In the genomic region with DNA sequence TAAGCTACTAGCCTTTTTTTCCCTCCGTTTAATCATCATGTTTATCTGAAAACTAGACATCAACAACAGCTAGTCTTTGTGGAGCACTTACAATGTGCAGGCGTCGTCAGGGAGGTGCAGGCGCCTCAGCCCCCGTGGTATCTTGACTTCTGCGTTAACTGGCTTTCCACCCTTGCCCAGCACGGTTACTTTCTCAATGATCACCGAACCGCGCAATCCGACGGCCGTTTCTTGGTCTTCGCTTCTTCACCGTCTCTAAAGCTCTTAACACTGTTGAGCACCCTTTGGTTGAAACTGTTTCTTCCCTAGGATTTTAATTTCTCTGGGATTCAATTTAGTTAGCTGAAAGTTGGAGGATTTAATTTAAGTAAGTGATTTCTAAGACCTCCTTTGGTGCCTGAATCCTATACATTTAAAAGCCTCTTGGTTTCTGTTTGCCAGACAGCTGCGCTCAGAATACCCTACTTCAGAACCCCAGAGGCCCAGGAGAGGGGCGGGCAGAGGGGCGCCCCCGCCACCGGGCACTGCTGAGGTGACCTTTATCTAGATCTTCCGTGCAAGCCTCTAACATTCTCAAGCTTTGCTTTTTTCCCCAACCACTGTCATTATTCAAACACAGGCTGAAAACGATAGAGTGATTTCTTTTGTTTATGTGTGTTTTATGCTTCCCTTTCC, we compare ENCODE assay signal across 1 cellular context.
TF ChIP-seq lines count a peak whose summit lies in the region.

No MANE protein-coding gene starts in this region.

TF ChIP-seq in K562, 482 proteins besides CTCF, POLR2A, EP300 and RAD21:
- TF ChIP-seq BRD4 (IDR thresholded peaks at IDR 0.05) = no peak
- no peak for TF ChIP-seq MEF2A (IDR thresholded peaks at IDR 0.05; ENCODE audit: control insufficient read depth, low read depth, low read length)
- no peak for TF ChIP-seq NFYB (IDR thresholded peaks at IDR 0.05; ENCODE audit: extremely low read depth, insufficient read length)
- no peak for TF ChIP-seq ZHX1 (conservative IDR thresholded peaks at IDR 0.05; ENCODE audit: low read length)
- no peak for TF ChIP-seq CREM (IDR thresholded peaks at IDR 0.05; ENCODE audit: low read depth)
- TF ChIP-seq, protein P1, sequence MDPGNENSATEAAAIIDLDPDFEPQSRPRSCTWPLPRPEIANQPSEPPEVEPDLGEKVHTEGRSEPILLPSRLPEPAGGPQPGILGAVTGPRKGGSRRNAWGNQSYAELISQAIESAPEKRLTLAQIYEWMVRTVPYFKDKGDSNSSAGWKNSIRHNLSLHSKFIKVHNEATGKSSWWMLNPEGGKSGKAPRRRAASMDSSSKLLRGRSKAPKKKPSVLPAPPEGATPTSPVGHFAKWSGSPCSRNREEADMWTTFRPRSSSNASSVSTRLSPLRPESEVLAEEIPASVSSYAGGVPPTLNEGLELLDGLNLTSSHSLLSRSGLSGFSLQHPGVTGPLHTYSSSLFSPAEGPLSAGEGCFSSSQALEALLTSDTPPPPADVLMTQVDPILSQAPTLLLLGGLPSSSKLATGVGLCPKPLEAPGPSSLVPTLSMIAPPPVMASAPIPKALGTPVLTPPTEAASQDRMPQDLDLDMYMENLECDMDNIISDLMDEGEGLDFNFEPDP (CRISPR knock-in tag; IDR thresholded peaks at IDR 0.05) = no peak
